In genomic region chr6:14074723-14075503, GRCh38 we compare ENCODE assay signal across 8 cellular contexts. TPM values are rescaled to one million over a fixed set of nuclear protein-coding genes. Genes with fewer than 3 reads are reported as not detected.
DNase-seq lines count a peak whose midpoint lies in the region; ATAC-seq and TF ChIP-seq lines count a peak whose summit lies in the region.

No MANE protein-coding gene starts in this region.

- DNase-seq in GM06990 (ENCODE audit: extremely low read depth, insufficient read length) (peak; percentile 50), MV-4-11 (lab: John Stamatoyannopoulos, UW) (peak; percentile 11), astrocyte of the hippocampus (ENCODE audit: low read depth, low spot score) (peak; percentile 64), left kidney (ENCODE audit: low read depth, low spot score) (peak; percentile 81), thoracic aorta (ENCODE audit: low spot score) (no peak), GDM1 (lab: John Stamatoyannopoulos, UW) (no peak)
- DNase-seq in stimulated activated CD4-positive, alpha-beta T cell treated with anti-CD3 and anti-CD28 coated beads, Interleukin-2, amount 100 ng/mL, for 48 hours = no peak

- H3K36me3 ChIP-seq in GM06990 (ENCODE audit: control insufficient read depth, insufficient read depth, low read length) (no peaks in the 10 kb centered on the region), thoracic aorta (no peaks in the 10 kb centered on the region)

- H3K27ac ChIP-seq in thoracic aorta = no peak overlapping the region

- TF ChIP-seq CTCF in GM06990 (IDR thresholded peaks at IDR 0.05; ENCODE audit: insufficient read depth, low read length, poor library complexity, severe bottlenecking) = no peak
- TF ChIP-seq CTCF in thoracic aorta (IDR thresholded peaks at IDR 0.05) = no peak

- ATAC-seq in GM21717 (IDR thresholded peaks at IDR 0.05; ENCODE audit: unreplicated experiment) (peak; percentile 61), thoracic aorta (ENCODE audit: insufficient number of reproducible peaks, low FRiP score, low read depth) (no peak)

- peak overlapping the region; percentile 58 for H3K4me3 ChIP-seq in GM06990 (replicated peaks; ENCODE audit: low read depth, low read length)
- H3K4me3 ChIP-seq in thoracic aorta = peak overlapping the region; percentile 67

- no peaks in the 10 kb centered on the region for H3K4me1 ChIP-seq in thoracic aorta (ENCODE audit: control insufficient read depth in 1 of 2, low read depth in 2 of 2)

- no peaks in the 10 kb centered on the region for H3K27me3 ChIP-seq in GM06990 (replicated peaks; ENCODE audit: control insufficient read depth, insufficient read depth, low read length)
- H3K27me3 ChIP-seq in thoracic aorta (replicated peaks; ENCODE audit: insufficient read depth) = no peaks in the 10 kb centered on the region

- no peaks in the 10 kb centered on the region for H3K9me3 ChIP-seq in thoracic aorta

RNA-seq across cellular contexts. Expression of gene CD83, which starts 42.7 kb away (rescaled TPM):
- total RNA-seq in thoracic aorta = 1 to 10 TPM; 1.1 to 8.0 TPM

Comparison
In these comparisons a context has a peak if more than half of its experiments do, and no peak if none do; other contexts are left out.
1. DNase-seq: peak in GM06990 (single experiment), MV-4-11 (single experiment), astrocyte of the hippocampus (single experiment) and left kidney (single experiment); none in thoracic aorta (single experiment), stimulated activated CD4-positive, alpha-beta T cell treated with anti-CD3 and anti-CD28 coated beads, Interleukin-2, amount 100 ng/mL, for 48 hours (0 of 2) and GDM1 (single experiment).